ENCODE assay signal across 26 cellular contexts in the genomic region with DNA sequence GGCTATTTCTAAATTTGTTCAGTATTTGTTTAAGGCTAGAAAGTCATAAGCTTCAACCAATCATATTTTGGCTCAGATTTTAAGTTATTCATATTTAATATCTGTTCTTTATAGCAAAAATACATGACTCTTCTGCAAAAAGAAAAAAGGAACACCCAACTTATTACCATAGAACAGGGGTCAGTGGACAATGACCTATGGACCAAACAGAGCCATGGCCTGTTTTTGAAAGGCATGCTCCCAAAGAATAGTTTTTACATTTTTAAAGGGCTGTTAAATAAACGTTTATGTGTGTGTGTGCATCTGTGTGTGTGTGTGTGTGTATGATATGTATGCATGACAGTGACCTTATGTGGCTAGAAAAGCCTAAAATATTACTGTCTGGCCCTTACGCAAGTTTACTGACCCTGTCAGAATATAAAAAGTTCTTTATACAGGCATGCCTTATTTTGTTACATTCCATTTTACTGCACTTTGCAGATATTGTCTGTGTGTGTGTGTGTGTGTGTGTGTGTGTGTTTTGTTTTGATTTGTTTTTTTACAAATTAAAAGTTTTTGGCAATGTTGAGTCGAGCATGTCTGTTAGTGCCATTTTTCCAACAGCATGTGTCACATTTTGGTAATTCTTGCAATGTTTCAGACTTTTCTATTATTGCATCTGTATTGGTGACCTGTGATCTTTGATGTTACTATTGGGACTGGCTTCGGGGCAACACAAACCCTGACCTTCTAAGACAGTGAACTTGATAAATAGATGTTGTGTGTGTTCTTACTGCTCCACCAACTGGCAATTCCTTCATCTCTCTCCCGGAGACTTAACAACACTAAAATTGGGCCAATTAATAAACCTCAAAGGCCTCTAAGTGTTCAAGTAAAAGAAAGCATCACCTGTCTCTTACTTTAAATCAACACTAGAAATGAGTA. TPM values are rescaled to one million over a fixed set of nuclear protein-coding genes. Genes with fewer than 3 reads are reported as not detected.
DNase-seq lines count a peak whose midpoint lies in the region; ATAC-seq, FAIRE-seq and TF ChIP-seq lines count a peak whose summit lies in the region.
"Had no signal": no experiment of that assay in that cellular context is flagged by ENCODE, and none has a peak within 500 bp of the region (broad histone marks: within the 10 kb centered on the region; RNA-seq: fewer than 3 reads in every experiment).

No MANE protein-coding gene starts in this region.

- H3K27me3 ChIP-seq in CD4-positive, alpha-beta T cell (ENCODE audit: control insufficient read depth, insufficient read depth, low read length): no peaks in the 10 kb centered on the region
- no peaks in the 10 kb centered on the region for H3K27me3 ChIP-seq in brain microvascular endothelial cell (replicated peaks)
- no peaks in the 10 kb centered on the region for H3K27me3 ChIP-seq in ovary
- H3K27me3 ChIP-seq: esophagus muscularis mucosa, gastrocnemius medialis, suprapubic skin, vagina had no signal

- H3K36me3 Mint-ChIP-seq in CD4-positive, alpha-beta T cell (ENCODE audit: low read depth): peaks cover 46% of the 10 kb centered on the region
- peaks cover 12% of the 10 kb centered on the region for H3K36me3 Mint-ChIP-seq in osteocyte (ENCODE audit: unreplicated experiment)

- intact Hi-C loops in CD4-positive, alpha-beta T cell (cut with DNase I, micrococcal nuclease): loop anchor here in 1 of 2 experiments (2.0 kb wide), 1 partner anchor 21 kb away; no protein-coding TSS in a partner anchor
- intact Hi-C loops in ovary (cut with DNase I): no loop called here

- FAIRE-seq in H54 (lab: Jason Lieb, UNC): peak; percentile 23

- TF ChIP-seq EP300 in ovary (IDR thresholded peaks at IDR 0.05): no peak

- no peak overlapping the region for H3K27ac ChIP-seq in CD4-positive, alpha-beta T cell (ENCODE audit: low read depth, low read length)
- H3K27ac ChIP-seq in brain microvascular endothelial cell (no peak overlapping the region), ovary (no peak overlapping the region)
- H3K27ac ChIP-seq: gastrocnemius medialis, suprapubic skin, vagina had no signal

- peaks cover 3% of the 10 kb centered on the region for H3K4me1 ChIP-seq in ovary (ENCODE audit: insufficient read depth)

- no peak for DNase-seq in CD4-positive, alpha-beta T cell
- no peak for DNase-seq in H54 (ENCODE audit: insufficient read length, low spot score)
- DNase-seq in choroid plexus epithelial cell (ENCODE audit: low read depth): peak; percentile 21
- DNase-seq in osteocyte (ENCODE audit: extremely low spot score, unreplicated experiment): no peak
- no peak for DNase-seq in NCI-H748 (lab: John Stamatoyannopoulos, UW; ENCODE audit: unreplicated experiment)
- DNase-seq in brain microvascular endothelial cell: no peak
- DNase-seq in ovary: no peak
- DNase-seq: activated CD4-positive, CD25-positive, alpha-beta regulatory T cell; activated naive CD4-positive, alpha-beta T cell treated with anti-CD3 and anti-CD28 coated beads, Interleukin-2, amount 50 U/mL, for 16 hours; activated T-cell treated with anti-CD3 and anti-CD28 coated beads, Interleukin-2, amount 50 U/mL, for 1 hour; DMS53; gastrocnemius medialis; GF-D8; islet precursor cell; Karpas-422; MV-4-11; naive B cell; NCI-H1694; NCI-H2171 treated with DMSO at 0.1 percent for 48 hours; NCI-H526; right cardiac atrium; SK-N-SH had no signal

- no peak for TF ChIP-seq POLR2A in H54 (IDR thresholded peaks at IDR 0.05; ENCODE audit: low read depth, low read length)
- no peak for TF ChIP-seq POLR2A in ovary (IDR thresholded peaks at IDR 0.05)

- peaks cover 3% of the 10 kb centered on the region for H3K9me3 Mint-ChIP-seq in CD4-positive, alpha-beta T cell
- peaks cover 14% of the 10 kb centered on the region for H3K9me3 Mint-ChIP-seq in osteocyte (ENCODE audit: unreplicated experiment)

- WGBS in ovary, 3 donors: 49 to 53% (median 50%) methylated on average over 5 of the region's 5 CpGs

- H3K27me3 Mint-ChIP-seq in CD4-positive, alpha-beta T cell: no peaks in the 10 kb centered on the region
- H3K27me3 Mint-ChIP-seq in osteocyte (ENCODE audit: unreplicated experiment): no peaks in the 10 kb centered on the region
- H3K27me3 Mint-ChIP-seq: naive B cell had no signal

- peaks cover 85% of the 10 kb centered on the region for H3K4me1 Mint-ChIP-seq in CD4-positive, alpha-beta T cell (ENCODE audit: low read depth)
- peaks cover 52% of the 10 kb centered on the region for H3K4me1 Mint-ChIP-seq in osteocyte (ENCODE audit: unreplicated experiment)

- ATAC-seq in CD4-positive, alpha-beta T cell (ENCODE audit: poor library complexity): no peak
- ATAC-seq: gastrocnemius medialis, HCT116, right cardiac atrium had no signal

- peak overlapping the region; percentile 9 for H3K27ac Mint-ChIP-seq in CD4-positive, alpha-beta T cell
- peak overlapping the region; percentile 41 for H3K27ac Mint-ChIP-seq in osteocyte (ENCODE audit: unreplicated experiment)

- no peaks in the 10 kb centered on the region for H3K36me3 ChIP-seq in brain microvascular endothelial cell (replicated peaks)
- H3K36me3 ChIP-seq in ovary: no peaks in the 10 kb centered on the region
- H3K36me3 ChIP-seq: esophagus muscularis mucosa, gastrocnemius medialis, suprapubic skin, vagina had no signal

- in situ Hi-C loops in brain microvascular endothelial cell (cut with HindIII; ENCODE audit: low pct_ligation_motif_present, low sequenced_read_pairs): no loop called here

- H3K4me3 ChIP-seq in choroid plexus epithelial cell (ENCODE audit: low read depth, low read length): no peak overlapping the region
- H3K4me3 ChIP-seq in brain microvascular endothelial cell (ENCODE audit: low read depth, low read length): no peak overlapping the region
- H3K4me3 ChIP-seq in ovary: no peak overlapping the region
- H3K4me3 ChIP-seq: esophagus muscularis mucosa, gastrocnemius medialis, suprapubic skin, vagina had no signal

- H3K4me3 Mint-ChIP-seq in CD4-positive, alpha-beta T cell: no peak overlapping the region
- no peak overlapping the region for H3K4me3 Mint-ChIP-seq in osteocyte (ENCODE audit: unreplicated experiment)
- H3K4me3 Mint-ChIP-seq: naive B cell had no signal

- no peaks in the 10 kb centered on the region for H3K9me3 ChIP-seq in CD4-positive, alpha-beta T cell (ENCODE audit: control insufficient read depth, low read length)
- no peaks in the 10 kb centered on the region for H3K9me3 ChIP-seq in ovary
- H3K9me3 ChIP-seq: esophagus muscularis mucosa, gastrocnemius medialis, SK-N-SH, suprapubic skin, vagina had no signal

- CTCF ChIA-PET in CD4-positive, alpha-beta T cell (lab: Charles Lee): no interaction called here

- TF ChIP-seq CTCF in CD4-positive, alpha-beta T cell (IDR thresholded peaks at IDR 0.05): no peak
- TF ChIP-seq CTCF in choroid plexus epithelial cell (conservative IDR thresholded peaks at IDR 0.05; ENCODE audit: low read depth, low read length) (no peak), osteocyte (IDR thresholded peaks at IDR 0.05) (no peak), brain microvascular endothelial cell (IDR thresholded peaks at IDR 0.05; ENCODE audit: low read depth, low read length, missing control alignments) (no peak), ovary (IDR thresholded peaks at IDR 0.05) (no peak)

- POLR2A ChIA-PET in CD4-positive, alpha-beta T cell (lab: Charles Lee): interaction anchor here (0.6 to 1.0 kb wide), 3 partner anchors 16 to 331 kb away, joined by 3 read pairs; no protein-coding TSS in a partner anchor

RNA-seq across cellular contexts. Expression of a gene that starts 22.0 kb away (rescaled TPM):
- 10 to 100 TPM; 69.5 to 74.7 TPM for total RNA-seq in CD4-positive, alpha-beta T cell
- total RNA-seq in osteocyte (30.7 and 31.1 TPM in 2 replicates), ovary (10 to 100 TPM in 5 of 7 donors, 1 to 10 TPM in 2; 8.2 to 22.1 (median 16.3) TPM)
- polyA plus RNA-seq in ovary: 1 to 10 TPM; 3.6 to 8.7 TPM
